ENCODE assay signal across 34 cellular contexts in genomic region chr12:71582925-71583324, GRCh38.
"Had no signal": no experiment of that assay in that cellular context is flagged by ENCODE, and none has a peak within 500 bp of the region (broad histone marks: within the 10 kb centered on the region; RNA-seq: fewer than 3 reads in every experiment).

No MANE protein-coding gene starts in this region.

- H3K4me3 ChIP-seq: MG63 had no signal

- H3K27ac ChIP-seq: KMS-11 had no signal

- H3K9ac ChIP-seq: KMS-11 had no signal

- H3K27me3 ChIP-seq: MG63 had no signal

- H3K4me2 ChIP-seq: KMS-11 had no signal

- DNase-seq: Karpas-422, Kasumi-1, MG63, MM.1S, MV-4-11, NCI-H1048, NCI-H1092, NCI-H1092 treated with DMSO at 0.1 percent for 48 hours, NCI-H1105, NCI-H1105 treated with DMSO at 0.1 percent for 48 hours, NCI-H1417, NCI-H1417 treated with DMSO at 0.1 percent for 48 hours, NCI-H1436, NCI-H1436 treated with DMSO at 0.1 percent for 48 hours, NCI-H146, NCI-H1694, NCI-H1694 treated with DMSO at 0.1 percent for 48 hours, NCI-H187, NCI-H187 treated with DMSO at 0.1 percent for 48 hours, NCI-H1930, NCI-H2029, NCI-H2029 treated with DMSO at 0.1 percent for 48 hours, NCI-H2081, NCI-H2081 treated with DMSO at 0.1 percent for 48 hours, NCI-H2107, NCI-H2171, NCI-H2171 treated with DMSO at 0.1 percent for 48 hours, NCI-H2227 treated with DMSO at 0.1 percent for 48 hours, NCI-H226, NCI-H345, NCI-H446, NCI-H446 treated with DMSO at 0.1 percent for 48 hours, NCI-H510A had no signal

- H3K36me3 ChIP-seq: MG63 had no signal

- H3K9me3 ChIP-seq: MG63 had no signal
